ENCODE assay signal across 8 cellular contexts in genomic region chr7:17939670-17940301, GRCh38. TPM values are rescaled to one million over a fixed set of nuclear protein-coding genes. Genes with fewer than 3 reads are reported as not detected.
DNase-seq lines count a peak whose midpoint lies in the region; ATAC-seq and TF ChIP-seq lines count a peak whose summit lies in the region.

No MANE protein-coding gene starts in this region.

- H3K4me3 ChIP-seq in gastroesophageal sphincter (peak overlapping the region; percentile 62 to 92), tibial artery (peak overlapping the region; percentile 67 to 74)

- H3K9me3 ChIP-seq in gastroesophageal sphincter: no peaks in the 10 kb centered on the region
- no peaks in the 10 kb centered on the region for H3K9me3 ChIP-seq in tibial artery

- intact Hi-C loops in tibial artery (cut with DNase I; ENCODE audit: low total_unique reads): no loop called here

- peak overlapping the region; percentile 89 for H3K27ac ChIP-seq in C4-2B
- peak overlapping the region; percentile 80 to 98 (median 96) for H3K27ac ChIP-seq in gastroesophageal sphincter
- H3K27ac ChIP-seq in tibial artery: peak overlapping the region; percentile 94 to 95

- no peak for TF ChIP-seq EP300 in gastroesophageal sphincter (IDR thresholded peaks at IDR 0.05)

- no peaks in the 10 kb centered on the region for H3K27me3 ChIP-seq in gastroesophageal sphincter
- H3K27me3 ChIP-seq in tibial artery: no peaks in the 10 kb centered on the region

- WGBS in gastroesophageal sphincter (ENCODE audit: low coverage in 1 of 2), 2 donors: 0 to 2% methylated on average over 17 to 25 of the region's 28 CpGs

- ATAC-seq in GM19328 (IDR thresholded peaks at IDR 0.05; ENCODE audit: unreplicated experiment) (peak; percentile 24), HG03439 (IDR thresholded peaks at IDR 0.05; ENCODE audit: unreplicated experiment) (peak; percentile 35), gastroesophageal sphincter (peak; percentile 70)

- H3K36me3 ChIP-seq in gastroesophageal sphincter (no peaks in the 10 kb centered on the region), tibial artery (no peaks in the 10 kb centered on the region)

- no peak for TF ChIP-seq CTCF in C4-2B (conservative IDR thresholded peaks at IDR 0.05)
- no peak for TF ChIP-seq CTCF in gastroesophageal sphincter (IDR thresholded peaks at IDR 0.05)
- no peak for TF ChIP-seq CTCF in tibial artery (IDR thresholded peaks at IDR 0.05)

- H3K4me1 ChIP-seq in gastroesophageal sphincter (peaks cover 0 to 49% (median 0%) of the 10 kb centered on the region in 3 donors), tibial artery (peaks cover 0 to 42% (median 11%) of the 10 kb centered on the region in 4 donors)

- peak; percentile 70 for DNase-seq in RKO (ENCODE audit: low spot score)
- peak; percentile 27 for DNase-seq in activated gamma-delta T cell treated with anti-CD3 and anti-CD28 coated beads, Interleukin-2, amount 50 U/mL, for 16 hours (ENCODE audit: low read depth)
- DNase-seq in nucleus accumbens (lab: John Stamatoyannopoulos, UW): peak in 43 of 56 donors; percentile 10 to 79 (median 62)
- DNase-seq in tibial artery: peak; percentile 39 to 75

- TF ChIP-seq POLR2A in gastroesophageal sphincter (IDR thresholded peaks at IDR 0.05): no peak

RNA-seq across cellular contexts. Expression of gene SNX13, which starts 0.5 kb away (rescaled TPM):
- total RNA-seq in gastroesophageal sphincter: 10 to 100 TPM; 39.2 to 99.3 (median 57.0) TPM

Comparison
In these comparisons a context has a peak if more than half of its experiments do, and no peak if none do; other contexts are left out.
1. Peak in every context shown above with its lines: DNase-seq, ATAC-seq, H3K4me3 ChIP-seq and H3K27ac ChIP-seq.